1 cellular context compared by ENCODE assay signal in the genomic region with DNA sequence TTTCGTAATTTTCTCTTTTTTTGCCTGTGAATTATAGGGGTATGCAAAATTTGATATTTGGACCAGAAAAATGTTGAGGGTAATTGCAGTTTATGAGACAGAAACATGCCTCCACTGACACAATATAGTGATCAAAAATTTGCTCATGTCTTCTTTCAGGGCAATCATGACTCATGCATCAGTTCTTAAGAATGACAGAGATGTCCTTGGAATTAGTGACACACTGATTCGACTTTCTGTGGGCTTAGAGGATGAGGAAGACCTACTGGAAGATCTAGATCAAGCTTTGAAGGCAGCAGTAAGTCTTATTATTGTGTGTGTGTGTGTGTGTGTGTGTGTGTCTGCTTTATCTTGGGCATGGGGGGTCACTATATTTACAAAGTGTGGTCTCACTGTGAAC.
TF ChIP-seq lines count a peak whose summit lies in the region.

No MANE protein-coding gene starts in this region.

TF ChIP-seq in IMR-90, 13 proteins besides CTCF, POLR2A, EP300 and RAD21:
- TF ChIP-seq ELK1 (IDR thresholded peaks at IDR 0.05; ENCODE audit: borderline replicate concordance, low read depth, low read length) (no peak), RFX5 (IDR thresholded peaks at IDR 0.05; ENCODE audit: low read depth, low read length) (no peak), MAFK (IDR thresholded peaks at IDR 0.05; ENCODE audit: low read depth, low read length) (no peak), RCOR1 (IDR thresholded peaks at IDR 0.05; ENCODE audit: insufficient replicate concordance, low read length) (no peak), BHLHE40 (IDR thresholded peaks at IDR 0.05; ENCODE audit: low read depth, low read length) (no peak), CHD1 (IDR thresholded peaks at IDR 0.05; ENCODE audit: low read depth, low read length) (no peak), MXI1 (IDR thresholded peaks at IDR 0.05; ENCODE audit: borderline replicate concordance, low read depth, low read length) (no peak), USF2 (IDR thresholded peaks at IDR 0.05; ENCODE audit: low read depth, low read length) (no peak), SMC3 (IDR thresholded peaks at IDR 0.05; ENCODE audit: low read depth, low read length) (no peak), MAZ (IDR thresholded peaks at IDR 0.05; ENCODE audit: borderline replicate concordance, low read depth, low read length) (no peak), FOS (IDR thresholded peaks at IDR 0.05; ENCODE audit: low read depth, low read length) (no peak), NFE2L2 (IDR thresholded peaks at IDR 0.05; ENCODE audit: low read depth, low read length) (no peak), CEBPB (IDR thresholded peaks at IDR 0.05; ENCODE audit: low read depth, low read length) (no peak)
